Comparison of ENCODE assay signal across 17 cellular contexts in the genomic region with DNA sequence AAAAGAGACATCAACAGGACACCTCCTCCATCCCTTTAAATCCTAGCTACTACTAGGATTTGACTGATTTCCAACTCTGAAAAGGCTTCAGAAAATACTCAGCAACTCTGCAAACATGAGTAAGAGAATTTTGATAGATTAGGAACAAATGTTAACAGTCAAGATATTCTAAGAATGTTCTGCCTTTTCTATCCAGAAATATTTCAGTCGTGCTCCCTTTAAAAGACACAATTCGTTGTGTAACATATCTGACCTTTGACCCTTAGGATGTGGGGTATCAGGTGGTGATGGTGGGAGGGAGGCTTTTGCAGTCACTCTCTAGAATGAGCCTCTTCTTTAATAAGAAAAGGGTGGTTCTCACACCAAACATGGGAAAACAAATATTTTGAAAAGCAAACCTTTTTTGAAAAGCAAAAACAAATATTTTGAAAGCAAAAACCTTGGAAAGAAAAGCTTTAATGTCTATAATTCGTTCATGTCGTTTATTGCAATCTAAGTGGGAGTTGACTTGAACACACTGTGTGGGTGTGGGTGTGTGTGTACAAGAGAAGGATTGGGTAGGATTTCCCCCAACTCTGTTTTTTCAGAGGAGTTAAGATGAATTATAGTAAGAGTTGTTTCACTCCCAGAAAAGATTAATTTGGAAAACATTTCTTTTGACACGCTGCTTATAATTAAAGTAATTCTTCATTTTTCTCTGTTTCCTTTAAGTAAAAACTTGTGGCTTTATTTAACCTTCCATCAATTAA.
"Had no signal": no experiment of that assay in that cellular context is flagged by ENCODE, and none has a peak within 500 bp of the region (broad histone marks: within the 10 kb centered on the region; RNA-seq: fewer than 3 reads in every experiment).

No MANE protein-coding gene starts in this region.

- H3K4me1 ChIP-seq: prostate gland, sigmoid colon had no signal

- H3K9me3 ChIP-seq: neutrophil, prostate gland, sigmoid colon, SK-N-SH had no signal

- DNase-seq: activated CD4-positive, alpha-beta T cell treated with anti-CD3 and anti-CD28 coated beads for 48 hours; activated CD8-positive, alpha-beta memory T cell treated with anti-CD3 and anti-CD28 coated beads, Interleukin-2, amount 50 U/mL, for 48 hours; activated CD8-positive, alpha-beta T cell treated with anti-CD3 and anti-CD28 coated beads, Interleukin-2, amount 10 ng/mL, durations not matched to agents 7 days and 5 days; activated naive CD4-positive, alpha-beta T cell; cortex of kidney; effector memory CD4-positive, alpha-beta T cell; glutamatergic neuron; sigmoid colon; SK-N-SH; stimulated activated CD4-positive, alpha-beta T cell treated with anti-CD3 and anti-CD28 coated beads, Interleukin-2, amount 100 ng/mL, for 48 hours; stimulated activated naive CD8-positive, alpha-beta T cell treated with anti-CD3 and anti-CD28 coated beads, Interleukin-15, Interleukin-2, amounts not matched to agents 100 U/mL and 50 U/mL, for 24 hours had no signal

- H3K27me3 ChIP-seq: neutrophil, sigmoid colon had no signal

- H3K36me3 ChIP-seq: neutrophil, prostate gland, sigmoid colon had no signal

- H3K4me3 Mint-ChIP-seq: activated CD8-positive, alpha-beta T cell treated with anti-CD3 and anti-CD28 coated beads, Interleukin-2, amount 10 ng/mL, durations not matched to agents 7 days and 5 days; activated T-helper 1 cell treated with anti-CD3 and anti-CD28 coated beads, Interleukin-12 subunit alpha, Interleukin-12 subunit beta, Interleukin-2, Interleukin-4 antibody, amounts not matched to agents 30 ng/mL and 10 ng/mL and 1 ng/mL, durations not matched to agents 14 hours and 24 hours and 36 hours; WTC11 had no signal

- H3K36me3 Mint-ChIP-seq: WTC11 had no signal

- H3K9me3 Mint-ChIP-seq: activated T-helper 1 cell treated with anti-CD3 and anti-CD28 coated beads, Interleukin-12 subunit alpha, Interleukin-12 subunit beta, Interleukin-2, Interleukin-4 antibody, amounts not matched to agents 30 ng/mL and 10 ng/mL and 1 ng/mL, durations not matched to agents 14 hours and 24 hours and 36 hours; WTC11 had no signal

- H3K27ac ChIP-seq: epithelial cell of prostate, neutrophil, prostate gland, sigmoid colon had no signal

- H3K27ac Mint-ChIP-seq: activated CD8-positive, alpha-beta T cell treated with anti-CD3 and anti-CD28 coated beads, Interleukin-2, amount 10 ng/mL, durations not matched to agents 7 days and 5 days; activated T-helper 1 cell treated with anti-CD3 and anti-CD28 coated beads, Interleukin-12 subunit alpha, Interleukin-12 subunit beta, Interleukin-2, Interleukin-4 antibody, amounts not matched to agents 30 ng/mL and 10 ng/mL and 1 ng/mL, durations not matched to agents 14 hours and 24 hours and 36 hours; WTC11 had no signal

- H3K4me3 ChIP-seq: prostate gland, sigmoid colon had no signal

- H3K9ac ChIP-seq: SK-N-SH had no signal

- ATAC-seq: activated CD8-positive, alpha-beta T cell treated with anti-CD3 and anti-CD28 coated beads, Interleukin-2, amount 10 ng/mL, durations not matched to agents 7 days and 5 days; left lobe of liver; stimulated activated naive CD8-positive, alpha-beta T cell treated with anti-CD3 and anti-CD28 coated beads, Interleukin-15, Interleukin-2, amounts not matched to agents 100 U/mL and 50 U/mL, for 24 hours; WTC11 had no signal
